In genomic region chr6:138248878-138249277, GRCh38 we compare ENCODE assay signal across 22 cellular contexts. TPM values are rescaled to one million over a fixed set of nuclear protein-coding genes. Genes with fewer than 3 reads are reported as not detected.
DNase-seq lines count a peak whose midpoint lies in the region; ATAC-seq lines count a peak whose summit lies in the region.
"Had no signal": no experiment of that assay in that cellular context is flagged by ENCODE, and none has a peak within 500 bp of the region (broad histone marks: within the 10 kb centered on the region; RNA-seq: fewer than 3 reads in every experiment).

No MANE protein-coding gene starts in this region.

- ATAC-seq in GM21737 (IDR thresholded peaks at IDR 0.05; ENCODE audit: unreplicated experiment): no peak

- peak; percentile 22 to 26 for DNase-seq in NCI-H526 (lab: John Stamatoyannopoulos, UW)
- no peak for DNase-seq in NCI-H526 treated with DMSO at 0.1 percent for 48 hours (lab: John Stamatoyannopoulos, UW)
- DNase-seq in HuH-7.5 (ENCODE audit: low spot score): peak; percentile 40
- peak; percentile 10 for DNase-seq in kidney glomerular epithelial cell (lab: John Stamatoyannopoulos, UW)
- peak; percentile 29 for DNase-seq in renal cortical epithelial cell (ENCODE audit: low read depth)
- no peak for DNase-seq in NCI-H128 (lab: John Stamatoyannopoulos, UW; ENCODE audit: unreplicated experiment)
- no peak for DNase-seq in COLO668 (lab: John Stamatoyannopoulos, UW; ENCODE audit: unreplicated experiment)
- DNase-seq: C1 segment of cervical spinal cord; Caco-2; CD4-positive, alpha-beta memory T cell; DMS153; DMS79 treated with DMSO at 0.1 percent for 48 hours; GF-D8; GM23248; H7; HCEC 1CT had no signal

RNA-seq across cellular contexts. Expression of gene PBOV1, which starts 30.6 kb away (rescaled TPM):
- not detected in 2 replicates for total RNA-seq in renal cortical epithelial cell
- total RNA-seq: A172; A673; Caco-2; CD4-positive, alpha-beta memory T cell; Daoy; G401; GM23248; H1; H7 had no signal

Comparison
In these comparisons a context has a peak if more than half of its experiments do, and no peak if none do; other contexts are left out.
1. DNase-seq: peak in NCI-H526 (2 of 2), HuH-7.5 (single experiment), kidney glomerular epithelial cell (single experiment) and renal cortical epithelial cell (single experiment); none in NCI-H526 treated with DMSO at 0.1 percent for 48 hours (single experiment), NCI-H128 (single experiment) and COLO668 (single experiment).